23 cellular contexts compared by ENCODE assay signal in the genomic region with DNA sequence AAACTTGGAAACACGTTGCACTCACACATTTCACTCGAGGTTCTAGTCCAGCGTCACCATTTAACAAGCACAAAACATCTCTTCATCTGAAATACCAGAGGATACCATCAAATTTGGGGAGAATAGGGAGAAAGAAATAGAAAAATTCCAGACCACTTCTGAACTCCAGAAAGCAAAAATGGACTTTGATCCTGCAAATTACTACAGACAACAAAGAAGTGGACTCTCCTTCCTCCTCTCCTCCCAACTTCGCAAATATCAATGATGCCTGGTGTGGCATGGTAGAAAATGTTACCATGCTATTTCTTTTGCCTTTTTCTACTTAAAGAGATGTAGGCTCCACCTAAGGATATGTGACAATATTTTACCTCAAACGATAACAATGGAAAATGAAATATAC.
"Had no signal": no experiment of that assay in that cellular context is flagged by ENCODE, and none has a peak within 500 bp of the region (broad histone marks: within the 10 kb centered on the region; RNA-seq: fewer than 3 reads in every experiment).

No MANE protein-coding gene starts in this region.

- ATAC-seq: Panc1, PC-3 had no signal

- H3K9ac ChIP-seq: SK-N-SH had no signal

- H3K9me3 ChIP-seq: MG63, SK-N-SH had no signal

- H3K27ac ChIP-seq: RWPE1 had no signal

- H3K4me2 ChIP-seq: SK-N-SH had no signal

- H3K27me3 ChIP-seq: MG63 had no signal

- H3K36me3 ChIP-seq: MG63 had no signal

- H3K4me3 ChIP-seq: MG63 had no signal

- DNase-seq: IMR-90, Karpas-422, KG1, MG63, NCI-H1092, NCI-H1105 treated with DMSO at 0.1 percent for 48 hours, NCI-H1417 treated with DMSO at 0.1 percent for 48 hours, NCI-H146, NCI-H1694 treated with DMSO at 0.1 percent for 48 hours, NCI-H1930, NCI-H2081, NCI-H2107, NCI-H226, NCI-H446, NCI-H510A, NCI-H524 treated with DMSO at 0.1 percent for 48 hours, NCI-H774, PC-3, SHP77, SK-N-SH, SW 1271 had no signal
